In genomic region chr11:64360403-64360980, GRCh38 we compare ENCODE assay signal across 9 cellular contexts. TPM values are rescaled to one million over a fixed set of nuclear protein-coding genes. Genes with fewer than 3 reads are reported as not detected.
A peak's percentile ranks its signal among the peaks of the same experiment; 100 is the strongest.
DNase-seq lines count a peak whose midpoint lies in the region; ATAC-seq, FAIRE-seq and TF ChIP-seq lines count a peak whose summit lies in the region.
"Had no signal": no experiment of that assay in that cellular context is flagged by ENCODE, and none has a peak within 500 bp of the region (broad histone marks: within the 10 kb centered on the region; RNA-seq: fewer than 3 reads in every experiment).

No MANE protein-coding gene starts in this region.

- H3K9ac ChIP-seq in astrocyte (ENCODE audit: low read length) = no peak overlapping the region

- H3K4me1 Mint-ChIP-seq in CD8-positive, alpha-beta T cell (ENCODE audit: low read depth) = peaks cover 29% of the 10 kb centered on the region
- H3K4me1 Mint-ChIP-seq in astrocyte (ENCODE audit: low read depth, unreplicated experiment) (peaks cover 11% of the 10 kb centered on the region), neural crest cell (peaks cover 13% of the 10 kb centered on the region)

- H3K79me2 ChIP-seq in astrocyte (ENCODE audit: insufficient read depth, low read length) = peaks cover 23% of the 10 kb centered on the region

- peak; percentile 6 for ATAC-seq in CD8-positive, alpha-beta T cell
- no peak for ATAC-seq in GM18858 (IDR thresholded peaks at IDR 0.05; ENCODE audit: unreplicated experiment)

- CTCF ChIA-PET in CD8-positive, alpha-beta T cell (lab: Charles Lee) = interaction anchor here (1.0 to 1.7 kb wide), 6 partner anchors 16 to 328 kb away, joined by 3 to 6 read pairs (median 5); partner anchors contain the start of genes PRDX5 and TRMT112

- peak overlapping the region; percentile 76 for H3K4me3 ChIP-seq in CD8-positive, alpha-beta T cell (ENCODE audit: low read depth, low read length)
- peak overlapping the region; percentile 70 for H3K4me3 ChIP-seq in astrocyte (ENCODE audit: insufficient read depth, low read depth, low read length)

- no peak for DNase-seq in CD8-positive, alpha-beta T cell
- DNase-seq in KG1 (lab: John Stamatoyannopoulos, UW) (peak; percentile 38), astrocyte (ENCODE audit: low read depth) (no peak), neural crest cell (ENCODE audit: low read depth, low spot score) (no peak), DMS153 (lab: John Stamatoyannopoulos, UW) (no peak), NAMALWA (ENCODE audit: low spot score) (no peak), dermis blood vessel endothelial cell (no peak)

- POLR2A ChIA-PET in CD8-positive, alpha-beta T cell (lab: Charles Lee) = interaction anchor here (0.6 to 2.0 kb wide), 3 partner anchors 31 to 287 kb away, joined by 3 to 11 read pairs (median 3); partner anchors contain the start of genes PRDX5 and TRMT112

- H3K4me1 ChIP-seq in CD8-positive, alpha-beta T cell (ENCODE audit: insufficient read depth, low read length) = peaks cover 30% of the 10 kb centered on the region
- H3K4me1 ChIP-seq in astrocyte (ENCODE audit: insufficient read depth, low read length) = peaks cover 27% of the 10 kb centered on the region

- H3K27ac Mint-ChIP-seq in CD8-positive, alpha-beta T cell = no peak overlapping the region
- no peak overlapping the region for H3K27ac Mint-ChIP-seq in astrocyte (ENCODE audit: unreplicated experiment)
- no peak overlapping the region for H3K27ac Mint-ChIP-seq in neural crest cell (ENCODE audit: unreplicated experiment)

- H3K9me3 ChIP-seq in CD8-positive, alpha-beta T cell (ENCODE audit: low read length) = no peaks in the 10 kb centered on the region
- no peaks in the 10 kb centered on the region for H3K9me3 ChIP-seq in astrocyte (ENCODE audit: insufficient read depth, low read depth, low read length)

- no peaks in the 10 kb centered on the region for H3K27me3 Mint-ChIP-seq in CD8-positive, alpha-beta T cell (ENCODE audit: low read depth)
- H3K27me3 Mint-ChIP-seq in astrocyte (ENCODE audit: low read depth, unreplicated experiment) (no peaks in the 10 kb centered on the region), neural crest cell (ENCODE audit: low read depth) (no peaks in the 10 kb centered on the region)

- no peak for FAIRE-seq in astrocyte (lab: Jason Lieb, UNC)
- FAIRE-seq: GM18507 had no signal

- peaks cover 47% of the 10 kb centered on the region for H3K36me3 Mint-ChIP-seq in CD8-positive, alpha-beta T cell
- H3K36me3 Mint-ChIP-seq in astrocyte (ENCODE audit: low read depth, unreplicated experiment) (peaks cover 10% of the 10 kb centered on the region), neural crest cell (ENCODE audit: low read depth) (no peaks in the 10 kb centered on the region)

- peak overlapping the region; percentile 88 for H3K4me3 Mint-ChIP-seq in CD8-positive, alpha-beta T cell
- peak overlapping the region; percentile 92 for H3K4me3 Mint-ChIP-seq in astrocyte (ENCODE audit: unreplicated experiment)
- H3K4me3 Mint-ChIP-seq in neural crest cell = peak overlapping the region; percentile 45

- no peak overlapping the region for H3K27ac ChIP-seq in CD8-positive, alpha-beta T cell (ENCODE audit: low read depth, low read length)
- H3K27ac ChIP-seq in astrocyte (ENCODE audit: low read depth, low read length) = no peak overlapping the region

- H4K20me1 ChIP-seq in astrocyte (ENCODE audit: insufficient read depth, low read length) = peaks cover 24% of the 10 kb centered on the region

- TF ChIP-seq CTCF in CD8-positive, alpha-beta T cell (IDR thresholded peaks at IDR 0.05) = no peak
- no peak for TF ChIP-seq CTCF in astrocyte (IDR thresholded peaks at IDR 0.05; ENCODE audit: insufficient read depth, low read depth, low read length)
- TF ChIP-seq CTCF in neural crest cell (conservative IDR thresholded peaks at IDR 0.05) = no peak

- no peak overlapping the region for H2AFZ ChIP-seq in astrocyte (ENCODE audit: low read depth, low read length)

- H3K4me2 ChIP-seq in astrocyte (ENCODE audit: low read length) = peak overlapping the region; percentile 100

- H3K9me3 Mint-ChIP-seq in CD8-positive, alpha-beta T cell = no peaks in the 10 kb centered on the region
- no peaks in the 10 kb centered on the region for H3K9me3 Mint-ChIP-seq in astrocyte (ENCODE audit: unreplicated experiment)
- no peaks in the 10 kb centered on the region for H3K9me3 Mint-ChIP-seq in neural crest cell

- intact Hi-C loops in CD8-positive, alpha-beta T cell (cut with DNase I, micrococcal nuclease) = no loop called here

- H3K36me3 ChIP-seq in CD8-positive, alpha-beta T cell (ENCODE audit: insufficient read depth, low read length) = peaks cover 6% of the 10 kb centered on the region
- peaks cover 23% of the 10 kb centered on the region for H3K36me3 ChIP-seq in astrocyte (ENCODE audit: insufficient read depth, low read length)

- H3K27me3 ChIP-seq in CD8-positive, alpha-beta T cell (ENCODE audit: insufficient read depth, low read length) = no peaks in the 10 kb centered on the region
- no peaks in the 10 kb centered on the region for H3K27me3 ChIP-seq in astrocyte (ENCODE audit: insufficient read depth, low read length)

RNA-seq across cellular contexts. Expression of gene RPS6KA4, which starts 1.5 kb away (rescaled TPM):
- total RNA-seq in CD8-positive, alpha-beta T cell = 10 to 100 TPM in 1 of 2 experiments, 1 to 10 TPM in 1; 8.6 to 10.1 TPM
- total RNA-seq in astrocyte = 30.7 and 36.2 TPM in 2 replicates
- total RNA-seq in neural crest cell = 12.6 and 17.6 TPM in 2 replicates
- total RNA-seq in dermis blood vessel endothelial cell = 35.9 and 46.6 TPM in 2 replicates

RNA-seq across cellular contexts. Expression of gene CCDC88B, which starts 20.5 kb away (rescaled TPM):
- 100 to 1,000 TPM; 111 to 117 TPM for total RNA-seq in CD8-positive, alpha-beta T cell
- total RNA-seq in astrocyte (1.2 and 1.6 TPM in 2 replicates), neural crest cell (0.91 and 1.1 TPM in 2 replicates), dermis blood vessel endothelial cell (0.56 and 1.2 TPM in 2 replicates)

RNA-seq across cellular contexts. Expression of gene PRDX5, which starts 42.6 kb away (rescaled TPM):
- 10 to 100 TPM; 39.9 to 41.0 TPM for total RNA-seq in CD8-positive, alpha-beta T cell
- 243 and 263 TPM in 2 replicates for total RNA-seq in astrocyte
- total RNA-seq in neural crest cell = 148 and 168 TPM in 2 replicates
- 129 and 245 TPM in 2 replicates for total RNA-seq in dermis blood vessel endothelial cell

RNA-seq across cellular contexts. Expression of gene TRMT112, which starts 43.1 kb away (rescaled TPM):
- 10 to 100 TPM; 98.1 to 98.2 TPM for total RNA-seq in CD8-positive, alpha-beta T cell
- total RNA-seq in astrocyte (130 and 146 TPM in 2 replicates), neural crest cell (201 and 207 TPM in 2 replicates), dermis blood vessel endothelial cell (202 and 290 TPM in 2 replicates)

RNA-seq across cellular contexts. Expression of gene ESRRA, which starts 55.2 kb away (rescaled TPM):
- total RNA-seq in CD8-positive, alpha-beta T cell = 10 to 100 TPM; 13.4 to 14.6 TPM
- total RNA-seq in astrocyte (25.0 and 26.3 TPM in 2 replicates), neural crest cell (33.8 and 34.7 TPM in 2 replicates), dermis blood vessel endothelial cell (60.3 and 76.7 TPM in 2 replicates)

Comparison
In these comparisons a context has a peak if more than half of its experiments do, and no peak if none do; other contexts are left out.
1. RNA of gene CCDC88B, which starts 20.5 kb away (total RNA-seq): 111 to 117 TPM in CD8-positive, alpha-beta T cell; 0.56 to 1.2 TPM in dermis blood vessel endothelial cell, 1.2 to 1.6 TPM in astrocyte and 0.91 to 1.1 TPM in neural crest cell; every median in the first group is over 10 times any median in the second.
2. Peak in every context shown above with its lines, with median percentiles within 50 percentile points of each other: H3K4me3 Mint-ChIP-seq.